Comparison of ENCODE assay signal across 1 cellular context in the genomic region with DNA sequence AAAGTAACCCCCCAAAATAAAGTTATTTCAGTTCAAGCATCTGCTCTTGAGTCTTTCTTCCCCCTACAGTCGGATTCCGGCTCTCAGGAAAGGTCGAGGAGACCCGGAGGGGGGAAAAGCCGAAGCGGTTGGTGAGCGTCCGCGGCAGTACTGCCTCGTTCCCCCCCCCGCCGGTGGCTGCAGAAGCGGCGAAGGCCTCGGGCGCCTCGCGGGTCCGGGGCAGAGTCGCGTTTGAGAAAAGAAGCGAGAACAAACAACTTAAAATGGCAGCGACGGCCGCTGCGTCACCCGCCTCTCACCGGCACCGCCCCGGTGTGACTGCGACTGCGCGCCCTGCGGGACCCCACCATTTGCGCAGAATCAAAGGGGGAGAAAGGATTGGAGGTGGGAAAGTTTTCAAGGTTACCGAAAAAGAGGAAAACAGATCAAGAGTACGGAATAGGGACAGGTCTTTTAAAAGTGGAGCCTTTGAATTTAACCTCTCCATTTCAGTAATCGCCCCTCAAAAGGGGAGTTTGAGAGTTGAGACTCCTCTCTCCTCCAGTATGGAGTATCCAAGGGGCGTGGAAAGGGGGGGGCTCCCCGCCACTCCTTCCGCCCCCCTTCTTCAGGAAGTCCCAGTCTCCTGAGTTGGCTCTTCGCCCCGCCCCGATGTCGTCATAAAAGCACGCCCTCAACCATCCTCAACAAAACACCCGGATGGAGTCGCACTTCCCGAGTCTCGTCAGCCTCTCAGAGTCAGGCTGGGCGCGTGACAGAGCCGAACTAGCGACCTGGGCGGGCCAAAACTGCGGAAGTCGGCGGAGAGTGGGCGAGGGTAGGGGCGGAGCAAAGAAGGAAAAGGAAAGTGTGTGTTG.
TF ChIP-seq lines count a peak whose summit lies in the region.

No MANE protein-coding gene starts in this region.

TF ChIP-seq in K562, 482 proteins besides CTCF, POLR2A, EP300 and RAD21 (continued from another document and continues in another):
- TF ChIP-seq ZBTB11 (CRISPR knock-in tag; IDR thresholded peaks at IDR 0.05) (no peak), JUN (IDR thresholded peaks at IDR 0.05; ENCODE audit: borderline replicate concordance, low read depth, low read length) (no peak; the same call in 1 of the 2 replicates), JUN (CRISPR knock-in tag; IDR thresholded peaks at IDR 0.05; ENCODE audit: borderline replicate concordance) (no peak; the same call in 1 of the 2 replicates), ZNF41 (CRISPR knock-in tag; conservative IDR thresholded peaks at IDR 0.05) (no peak), HES1 (IDR thresholded peaks at IDR 0.05; ENCODE audit: low read depth) (no peak), HDAC2 (IDR thresholded peaks at IDR 0.05) (no peak), GATAD2B (IDR thresholded peaks at IDR 0.05; ENCODE audit: borderline replicate concordance) (no peak; the same call in 1 of the 2 replicates), BHLHE40 (IDR thresholded peaks at IDR 0.05; ENCODE audit: low read length) (peak; percentile 91), TFAM (CRISPR knock-in tag; conservative IDR thresholded peaks at IDR 0.05) (no peak), ZNF212 (CRISPR knock-in tag; IDR thresholded peaks at IDR 0.05) (0 out of 2 replicates have a peak, but pooled peaks have one; percentile 50), E2F8 (IDR thresholded peaks at IDR 0.05; ENCODE audit: low read depth, partially characterized antibody) (peak; percentile 96), KDM2B (CRISPR knock-in tag; IDR thresholded peaks at IDR 0.05) (peak; percentile 41; the same call in 1 of the 2 replicates), FUS (optimal IDR thresholded peaks at IDR 0.05; ENCODE audit: low read depth, low read length) (no peak), ZNF274 (IDR thresholded peaks at IDR 0.05; ENCODE audit: borderline replicate concordance, low read depth, low read length) (no peak), NELFE (IDR thresholded peaks at IDR 0.05; ENCODE audit: insufficient read depth, insufficient read length) (peak; percentile 61), ZNF668 (CRISPR knock-in tag; IDR thresholded peaks at IDR 0.05) (no peak), ZBTB8A (IDR thresholded peaks at IDR 0.05; ENCODE audit: partially characterized antibody) (no peak), TRIM24 (IDR thresholded peaks at IDR 0.05) (0 out of 4 replicates have a peak, but pooled peaks of 1 of the 2 experiments have one; percentile 43), CBX2 (IDR thresholded peaks at IDR 0.05; ENCODE audit: insufficient read depth, low read length, poor library complexity, severe bottlenecking) (no peak), SPI1 (IDR thresholded peaks at IDR 0.05; ENCODE audit: borderline replicate concordance, low read depth, low read length) (peak; percentile 84), SMARCC2 (IDR thresholded peaks at IDR 0.05; ENCODE audit: low read depth) (0 out of 2 replicates have a peak, but pooled peaks have one; percentile 3), ZNF764 (CRISPR knock-in tag; IDR thresholded peaks at IDR 0.05; ENCODE audit: low read depth) (peak; percentile 69; the same call in 1 of the 2 replicates), SETDB1 (IDR thresholded peaks at IDR 0.05; ENCODE audit: low read length) (no peak), PRPF4 (IDR thresholded peaks at IDR 0.05; ENCODE audit: insufficient read depth, low read depth, low read length, poor library complexity, severe bottlenecking) (peak; percentile 94), ZBTB1 (CRISPR knock-in tag; IDR thresholded peaks at IDR 0.05; ENCODE audit: borderline replicate concordance, low read depth) (no peak), ZC3H11A (IDR thresholded peaks at IDR 0.05; ENCODE audit: low read depth, low read length) (peak; percentile 56; the same call in 1 of the 2 replicates), EWSR1 (IDR thresholded peaks at IDR 0.05; ENCODE audit: borderline replicate concordance, low read depth, partially characterized antibody) (no peak), FOXK1 (CRISPR knock-in tag; IDR thresholded peaks at IDR 0.05; ENCODE audit: borderline replicate concordance) (no peak), SRF (CRISPR knock-in tag; IDR thresholded peaks at IDR 0.05) (peak in 1 of 2 experiments; percentile 45; a peak in 1 of 4 replicates), SMAD1 (IDR thresholded peaks at IDR 0.05; ENCODE audit: low read depth, low read length, partially characterized antibody) (peak; percentile 96), ZNF785 (CRISPR knock-in tag; IDR thresholded peaks at IDR 0.05) (no peak)
- TF ChIP-seq, protein P1, sequence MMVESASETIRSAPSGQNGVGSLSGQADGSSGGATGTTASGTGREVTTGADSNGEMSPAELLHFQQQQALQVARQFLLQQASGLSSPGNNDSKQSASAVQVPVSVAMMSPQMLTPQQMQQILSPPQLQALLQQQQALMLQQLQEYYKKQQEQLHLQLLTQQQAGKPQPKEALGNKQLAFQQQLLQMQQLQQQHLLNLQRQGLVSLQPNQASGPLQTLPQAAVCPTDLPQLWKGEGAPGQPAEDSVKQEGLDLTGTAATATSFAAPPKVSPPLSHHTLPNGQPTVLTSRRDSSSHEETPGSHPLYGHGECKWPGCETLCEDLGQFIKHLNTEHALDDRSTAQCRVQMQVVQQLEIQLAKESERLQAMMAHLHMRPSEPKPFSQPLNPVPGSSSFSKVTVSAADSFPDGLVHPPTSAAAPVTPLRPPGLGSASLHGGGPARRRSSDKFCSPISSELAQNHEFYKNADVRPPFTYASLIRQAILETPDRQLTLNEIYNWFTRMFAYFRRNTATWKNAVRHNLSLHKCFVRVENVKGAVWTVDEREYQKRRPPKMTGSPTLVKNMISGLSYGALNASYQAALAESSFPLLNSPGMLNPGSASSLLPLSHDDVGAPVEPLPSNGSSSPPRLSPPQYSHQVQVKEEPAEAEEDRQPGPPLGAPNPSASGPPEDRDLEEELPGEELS (CRISPR knock-in tag; IDR thresholded peaks at IDR 0.05; ENCODE audit: borderline replicate concordance), result no peak
- TF ChIP-seq, protein P2, sequence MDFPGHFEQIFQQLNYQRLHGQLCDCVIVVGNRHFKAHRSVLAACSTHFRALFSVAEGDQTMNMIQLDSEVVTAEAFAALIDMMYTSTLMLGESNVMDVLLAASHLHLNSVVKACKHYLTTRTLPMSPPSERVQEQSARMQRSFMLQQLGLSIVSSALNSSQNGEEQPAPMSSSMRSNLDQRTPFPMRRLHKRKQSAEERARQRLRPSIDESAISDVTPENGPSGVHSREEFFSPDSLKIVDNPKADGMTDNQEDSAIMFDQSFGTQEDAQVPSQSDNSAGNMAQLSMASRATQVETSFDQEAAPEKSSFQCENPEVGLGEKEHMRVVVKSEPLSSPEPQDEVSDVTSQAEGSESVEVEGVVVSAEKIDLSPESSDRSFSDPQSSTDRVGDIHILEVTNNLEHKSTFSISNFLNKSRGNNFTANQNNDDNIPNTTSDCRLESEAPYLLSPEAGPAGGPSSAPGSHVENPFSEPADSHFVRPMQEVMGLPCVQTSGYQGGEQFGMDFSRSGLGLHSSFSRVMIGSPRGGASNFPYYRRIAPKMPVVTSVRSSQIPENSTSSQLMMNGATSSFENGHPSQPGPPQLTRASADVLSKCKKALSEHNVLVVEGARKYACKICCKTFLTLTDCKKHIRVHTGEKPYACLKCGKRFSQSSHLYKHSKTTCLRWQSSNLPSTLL (IDR thresholded peaks at IDR 0.05), result peak; percentile 89
- TF ChIP-seq, protein P3, sequence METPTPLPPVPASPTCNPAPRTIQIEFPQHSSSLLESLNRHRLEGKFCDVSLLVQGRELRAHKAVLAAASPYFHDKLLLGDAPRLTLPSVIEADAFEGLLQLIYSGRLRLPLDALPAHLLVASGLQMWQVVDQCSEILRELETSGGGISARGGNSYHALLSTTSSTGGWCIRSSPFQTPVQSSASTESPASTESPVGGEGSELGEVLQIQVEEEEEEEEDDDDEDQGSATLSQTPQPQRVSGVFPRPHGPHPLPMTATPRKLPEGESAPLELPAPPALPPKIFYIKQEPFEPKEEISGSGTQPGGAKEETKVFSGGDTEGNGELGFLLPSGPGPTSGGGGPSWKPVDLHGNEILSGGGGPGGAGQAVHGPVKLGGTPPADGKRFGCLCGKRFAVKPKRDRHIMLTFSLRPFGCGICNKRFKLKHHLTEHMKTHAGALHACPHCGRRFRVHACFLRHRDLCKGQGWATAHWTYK (CRISPR knock-in tag; IDR thresholded peaks at IDR 0.05), result no peak
- TF ChIP-seq, protein P4, sequence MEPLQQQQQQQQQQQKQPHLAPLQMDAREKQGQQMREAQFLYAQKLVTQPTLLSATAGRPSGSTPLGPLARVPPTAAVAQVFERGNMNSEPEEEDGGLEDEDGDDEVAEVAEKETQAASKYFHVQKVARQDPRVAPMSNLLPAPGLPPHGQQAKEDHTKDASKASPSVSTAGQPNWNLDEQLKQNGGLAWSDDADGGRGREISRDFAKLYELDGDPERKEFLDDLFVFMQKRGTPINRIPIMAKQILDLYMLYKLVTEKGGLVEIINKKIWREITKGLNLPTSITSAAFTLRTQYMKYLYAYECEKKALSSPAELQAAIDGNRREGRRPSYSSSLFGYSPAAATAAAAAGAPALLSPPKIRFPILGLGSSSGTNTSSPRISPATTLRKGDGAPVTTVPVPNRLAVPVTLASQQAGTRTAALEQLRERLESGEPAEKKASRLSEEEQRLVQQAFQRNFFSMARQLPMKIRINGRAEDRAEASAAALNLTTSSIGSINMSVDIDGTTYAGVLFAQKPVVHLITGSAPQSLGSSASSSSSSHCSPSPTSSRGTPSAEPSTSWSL (CRISPR knock-in tag; IDR thresholded peaks at IDR 0.05; ENCODE audit: borderline replicate concordance), result no peak
- TF ChIP-seq, protein P5, sequence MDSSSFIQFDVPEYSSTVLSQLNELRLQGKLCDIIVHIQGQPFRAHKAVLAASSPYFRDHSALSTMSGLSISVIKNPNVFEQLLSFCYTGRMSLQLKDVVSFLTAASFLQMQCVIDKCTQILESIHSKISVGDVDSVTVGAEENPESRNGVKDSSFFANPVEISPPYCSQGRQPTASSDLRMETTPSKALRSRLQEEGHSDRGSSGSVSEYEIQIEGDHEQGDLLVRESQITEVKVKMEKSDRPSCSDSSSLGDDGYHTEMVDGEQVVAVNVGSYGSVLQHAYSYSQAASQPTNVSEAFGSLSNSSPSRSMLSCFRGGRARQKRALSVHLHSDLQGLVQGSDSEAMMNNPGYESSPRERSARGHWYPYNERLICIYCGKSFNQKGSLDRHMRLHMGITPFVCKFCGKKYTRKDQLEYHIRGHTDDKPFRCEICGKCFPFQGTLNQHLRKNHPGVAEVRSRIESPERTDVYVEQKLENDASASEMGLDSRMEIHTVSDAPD (CRISPR knock-in tag; IDR thresholded peaks at IDR 0.05), result no peak
